15 cellular contexts compared by ENCODE assay signal in the genomic region with DNA sequence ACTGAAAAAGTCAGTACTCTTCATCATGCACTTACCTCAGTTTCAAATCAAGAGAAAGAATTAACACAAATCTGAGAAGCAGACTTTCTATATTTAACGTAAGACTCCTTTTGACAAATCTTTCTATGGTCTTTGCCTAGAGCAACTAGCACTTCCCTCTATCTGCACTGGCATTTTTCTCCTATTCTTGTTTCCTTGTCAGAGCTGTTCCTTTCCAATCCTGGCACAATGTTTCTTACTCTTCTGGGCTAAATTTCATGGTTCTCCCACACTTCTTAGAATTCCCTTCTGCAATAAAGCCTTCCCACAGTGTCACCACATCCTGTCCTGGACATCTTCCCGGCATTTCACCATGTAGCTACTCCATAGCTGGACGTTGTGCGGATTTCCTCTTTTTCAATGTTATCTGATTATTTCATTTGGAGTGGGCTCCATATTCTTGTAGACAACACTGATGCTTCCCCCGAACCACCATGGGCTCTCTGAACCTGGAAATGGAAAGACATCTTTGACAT.
DNase-seq lines count a peak whose midpoint lies in the region; ATAC-seq and TF ChIP-seq lines count a peak whose summit lies in the region.
"Had no signal": no experiment of that assay in that cellular context is flagged by ENCODE, and none has a peak within 500 bp of the region (broad histone marks: within the 10 kb centered on the region; RNA-seq: fewer than 3 reads in every experiment).

No MANE protein-coding gene starts in this region.

- no peaks in the 10 kb centered on the region for H3K27me3 ChIP-seq in dorsolateral prefrontal cortex
- H3K27me3 ChIP-seq: BE2C had no signal

- H3K9me3 Mint-ChIP-seq in nephron progenitor cell, result peaks cover 4% of the 10 kb centered on the region
- peaks cover 15% of the 10 kb centered on the region for H3K9me3 Mint-ChIP-seq in T-helper 2 cell treated with Interferon-gamma antibody and Interleukin-4, amounts not matched to agents 5 μg/mL and 100 μg/mL, for 36 hours

- ATAC-seq in HG02981 (IDR thresholded peaks at IDR 0.05; ENCODE audit: unreplicated experiment) (no peak), GM21737 (IDR thresholded peaks at IDR 0.05; ENCODE audit: unreplicated experiment) (no peak)
- ATAC-seq: A549 had no signal

- H3K36me3 Mint-ChIP-seq in nephron progenitor cell (ENCODE audit: low read depth), result no peaks in the 10 kb centered on the region
- H3K36me3 Mint-ChIP-seq in T-helper 2 cell treated with Interferon-gamma antibody and Interleukin-4, amounts not matched to agents 5 μg/mL and 100 μg/mL, for 36 hours (ENCODE audit: low read depth), result no peaks in the 10 kb centered on the region
- H3K36me3 Mint-ChIP-seq: CD4-positive, alpha-beta memory T cell had no signal

- peaks cover 44% of the 10 kb centered on the region for H3K4me1 Mint-ChIP-seq in nephron progenitor cell
- no peaks in the 10 kb centered on the region for H3K4me1 Mint-ChIP-seq in T-helper 2 cell treated with Interferon-gamma antibody and Interleukin-4, amounts not matched to agents 5 μg/mL and 100 μg/mL, for 36 hours (ENCODE audit: low read depth)
- H3K4me1 Mint-ChIP-seq: CD4-positive, alpha-beta memory T cell had no signal

- DNase-seq in M059J (ENCODE audit: low read depth) (peak; percentile 0), dorsolateral prefrontal cortex (peak in 4 of 10 donors; percentile 6 to 56 (median 43)), nephron progenitor cell (no peak), NCI-H187 (lab: John Stamatoyannopoulos, UW) (no peak)
- no peak for DNase-seq in T-helper 2 cell treated with Interferon-gamma antibody and Interleukin-4, amounts not matched to agents 5 μg/mL and 100 μg/mL, for 36 hours (ENCODE audit: low spot score)
- DNase-seq: BE2C; CD4-positive, alpha-beta memory T cell; DMS79; HCEC 1CT; HFFc6 had no signal

- H3K4me3 ChIP-seq in dorsolateral prefrontal cortex, result no peak overlapping the region
- H3K4me3 ChIP-seq: A549 had no signal

- peak overlapping the region in 42 of 59 donors; percentile 4 to 81 (median 42) for H3K27ac ChIP-seq in dorsolateral prefrontal cortex
- H3K27ac ChIP-seq: A549, C4-2B, HL-60 had no signal

- no peak overlapping the region for H3K4me3 Mint-ChIP-seq in nephron progenitor cell
- no peak overlapping the region for H3K4me3 Mint-ChIP-seq in T-helper 2 cell treated with Interferon-gamma antibody and Interleukin-4, amounts not matched to agents 5 μg/mL and 100 μg/mL, for 36 hours
- H3K4me3 Mint-ChIP-seq: CD4-positive, alpha-beta memory T cell; HFFc6 had no signal

- no peak for TF ChIP-seq CTCF in dorsolateral prefrontal cortex (IDR thresholded peaks at IDR 0.05 in 54 of 56, conservative IDR thresholded peaks at IDR 0.05 in 2 of 56; ENCODE audit: low read depth in 1 of 56, partially characterized antibody in 56 of 56)
- no peak for TF ChIP-seq CTCF in nephron progenitor cell (IDR thresholded peaks at IDR 0.05)

- H3K27ac Mint-ChIP-seq in nephron progenitor cell, result peak overlapping the region; percentile 2
- H3K27ac Mint-ChIP-seq in T-helper 2 cell treated with Interferon-gamma antibody and Interleukin-4, amounts not matched to agents 5 μg/mL and 100 μg/mL, for 36 hours, result no peak overlapping the region
- H3K27ac Mint-ChIP-seq: CD4-positive, alpha-beta memory T cell; HFFc6 had no signal

- no peaks in the 10 kb centered on the region for H3K27me3 Mint-ChIP-seq in nephron progenitor cell (ENCODE audit: low read depth, poor library complexity)
- H3K27me3 Mint-ChIP-seq in T-helper 2 cell treated with Interferon-gamma antibody and Interleukin-4, amounts not matched to agents 5 μg/mL and 100 μg/mL, for 36 hours (ENCODE audit: low read depth), result no peaks in the 10 kb centered on the region
- H3K27me3 Mint-ChIP-seq: CD4-positive, alpha-beta memory T cell had no signal

- intact Hi-C loops in dorsolateral prefrontal cortex (cut with DNase I), result loop anchor here in 1 of 2 donors (2.0 to 5.0 kb wide), 2 partner anchors 64 to 215 kb away; no protein-coding TSS in a partner anchor
